6 cellular contexts compared by ENCODE assay signal in genomic region chr3:189401196-189401595, GRCh38.
"Had no signal": no experiment of that assay in that cellular context is flagged by ENCODE, and none has a peak within 500 bp of the region (broad histone marks: within the 10 kb centered on the region; RNA-seq: fewer than 3 reads in every experiment).

No MANE protein-coding gene starts in this region.

- FAIRE-seq: G401.6, GM12878, GM12891, GM18507 had no signal

- ATAC-seq: GM12878 had no signal

- H3K4me3 ChIP-seq: GM12878 had no signal

- DNase-seq: GDM1, GF-D8 had no signal
